Comparison of ENCODE assay signal across 17 cellular contexts in the genomic region with DNA sequence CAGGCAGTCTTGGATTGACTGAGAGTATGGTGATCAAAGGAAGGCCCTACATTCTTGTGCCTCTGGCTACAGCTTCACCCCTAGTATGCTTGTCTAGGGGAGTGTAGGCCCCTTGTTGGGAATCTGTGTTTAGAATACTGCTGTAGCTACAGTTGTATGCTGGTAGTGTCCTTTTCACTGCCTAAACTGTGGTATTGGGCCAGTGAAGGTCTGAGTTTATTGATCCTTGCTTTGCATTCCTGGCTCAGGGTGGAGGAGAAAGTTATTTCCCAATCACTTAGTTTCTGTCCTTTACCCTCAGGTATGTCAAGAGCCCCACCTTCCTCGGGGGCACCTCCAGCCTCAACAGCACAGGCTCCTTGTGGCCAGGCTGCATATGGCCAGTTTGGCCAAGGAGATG. TPM values are rescaled to one million over a fixed set of nuclear protein-coding genes. Genes with fewer than 3 reads are reported as not detected.
DNase-seq lines count a peak whose midpoint lies in the region; ATAC-seq and TF ChIP-seq lines count a peak whose summit lies in the region.
"Had no signal": no experiment of that assay in that cellular context is flagged by ENCODE, and none has a peak within 500 bp of the region (broad histone marks: within the 10 kb centered on the region; RNA-seq: fewer than 3 reads in every experiment).

No MANE protein-coding gene starts in this region.

- no peak for DNase-seq in central memory CD8-positive, alpha-beta T cell (ENCODE audit: low spot score in 2 of 2)
- DNase-seq in type B pancreatic cell (ENCODE audit: extremely low spot score, unreplicated experiment) (no peak), UCSD-AML1 (lab: John Stamatoyannopoulos, UW; ENCODE audit: unreplicated experiment) (no peak)
- DNase-seq: CD4-positive, CD25-positive, alpha-beta regulatory T cell; COR-L47; DMS79; Karpas-422; NCI-H1694; NCI-H2081; NCI-H2171; NCI-H345; NCI-H524; NCI-H82; SIG-M5 had no signal

- H3K27me3 ChIP-seq in liver (ENCODE audit: control insufficient read depth in 4 of 4, insufficient read depth in 4 of 4, low read length in 3 of 4), result no peaks in the 10 kb centered on the region

- 29% methylated on average over 1 of the region's 1 CpG for WGBS in liver

- ATAC-seq in central memory CD8-positive, alpha-beta T cell (replicated peaks; ENCODE audit: extremely low read depth, poor library complexity, severe bottlenecking), result no peak
- ATAC-seq in HG02610 (IDR thresholded peaks at IDR 0.05; ENCODE audit: unreplicated experiment), result no peak
- ATAC-seq: Panc1 had no signal

- peak overlapping the region; percentile 19 for H3K4me3 Mint-ChIP-seq in central memory CD8-positive, alpha-beta T cell
- H3K4me3 Mint-ChIP-seq in type B pancreatic cell, result no peak overlapping the region

- no peaks in the 10 kb centered on the region for H3K9me3 Mint-ChIP-seq in central memory CD8-positive, alpha-beta T cell
- H3K9me3 Mint-ChIP-seq in type B pancreatic cell, result no peaks in the 10 kb centered on the region

- no peaks in the 10 kb centered on the region for H3K27me3 Mint-ChIP-seq in central memory CD8-positive, alpha-beta T cell
- H3K27me3 Mint-ChIP-seq in type B pancreatic cell, result no peaks in the 10 kb centered on the region
- H3K27me3 Mint-ChIP-seq: CD4-positive, CD25-positive, alpha-beta regulatory T cell had no signal

- H3K4me1 Mint-ChIP-seq in central memory CD8-positive, alpha-beta T cell, result peaks cover 54% of the 10 kb centered on the region
- H3K4me1 Mint-ChIP-seq in type B pancreatic cell (ENCODE audit: unreplicated experiment), result peaks cover 8% of the 10 kb centered on the region

- TF ChIP-seq CTCF in liver (IDR thresholded peaks at IDR 0.05; ENCODE audit: low read depth, low read length, missing input control) (no peak), type B pancreatic cell (conservative IDR thresholded peaks at IDR 0.05) (no peak)

- no peak for TF ChIP-seq RAD21 in liver (IDR thresholded peaks at IDR 0.05)

- H3K36me3 Mint-ChIP-seq in central memory CD8-positive, alpha-beta T cell (ENCODE audit: insufficient read depth), result peaks cover 74% of the 10 kb centered on the region
- peaks cover 27% of the 10 kb centered on the region for H3K36me3 Mint-ChIP-seq in type B pancreatic cell

- no peak overlapping the region for H3K4me3 ChIP-seq in liver (ENCODE audit: low read depth in 1 of 3, low read length in 3 of 3)

- H3K4me1 ChIP-seq in liver (ENCODE audit: control insufficient read depth in 4 of 4, insufficient read depth in 4 of 4, low read length in 3 of 4), result peaks cover 8 to 25% (median 19%) of the 10 kb centered on the region in 4 donors

- H3K36me3 ChIP-seq in liver (ENCODE audit: control insufficient read depth in 4 of 4, insufficient read depth in 3 of 4, low read depth in 1 of 4, low read length in 3 of 4), result peaks cover 24 to 44% (median 40%) of the 10 kb centered on the region in 4 donors

- H3K27ac ChIP-seq in liver (ENCODE audit: low read depth in 1 of 2, low read length in 2 of 2), result no peak overlapping the region

- H3K27ac Mint-ChIP-seq in central memory CD8-positive, alpha-beta T cell (ENCODE audit: low read depth), result peak overlapping the region; percentile 10
- peak overlapping the region; percentile 34 for H3K27ac Mint-ChIP-seq in type B pancreatic cell

- no peaks in the 10 kb centered on the region for H3K9me3 ChIP-seq in liver (ENCODE audit: control insufficient read depth in 4 of 4, low read length in 3 of 4)

- H3K9ac ChIP-seq in liver (ENCODE audit: low read depth in 1 of 2, low read length in 2 of 2), result no peak overlapping the region

TF ChIP-seq in liver, 16 proteins besides CTCF, POLR2A, EP300 and RAD21:
- TF ChIP-seq YY1 (IDR thresholded peaks at IDR 0.05) (no peak), HNF4A (conservative IDR thresholded peaks at IDR 0.05) (peak; percentile 33 to 50), TAF1 (conservative IDR thresholded peaks at IDR 0.05) (no peak), FOXA1 (IDR thresholded peaks at IDR 0.05) (no peak), GABPA (IDR thresholded peaks at IDR 0.05 in 1 of 2, conservative IDR thresholded peaks at IDR 0.05 in 1 of 2) (no peak), JUND (IDR thresholded peaks at IDR 0.05) (no peak), HNF4G (IDR thresholded peaks at IDR 0.05) (no peak), EGR1 (IDR thresholded peaks at IDR 0.05; ENCODE audit: low read depth in 2 of 2) (no peak), SP1 (IDR thresholded peaks at IDR 0.05) (peak; percentile 43), NR2F2 (IDR thresholded peaks at IDR 0.05) (no peak), FOXA2 (IDR thresholded peaks at IDR 0.05) (no peak), RXRA (IDR thresholded peaks at IDR 0.05) (peak; percentile 28 to 67)

RNA-seq across cellular contexts. Expression of gene SEC24C, which starts 6.6 kb away (rescaled TPM):
- 10 to 100 TPM; 41.4 to 48.1 TPM for total RNA-seq in liver
- 10 to 100 TPM; 15.0 to 40.5 TPM for polyA plus RNA-seq in liver
- total RNA-seq in type B pancreatic cell (ENCODE audit: low replicate concordance), result 75.5 and 90.3 TPM in 2 replicates

RNA-seq across cellular contexts. Expression of gene CHCHD1, which starts 31.0 kb away (rescaled TPM):
- total RNA-seq in liver (10 to 100 TPM in 1 of 2 donors, 1 to 10 TPM in 1; 7.6 to 13.7 TPM), type B pancreatic cell (ENCODE audit: low replicate concordance) (32.6 and 37.1 TPM in 2 replicates)
- polyA plus RNA-seq in liver, result 10 to 100 TPM; 32.5 to 47.4 TPM

RNA-seq across cellular contexts. Expression of gene ZSWIM8, which starts 34.6 kb away (rescaled TPM):
- total RNA-seq in liver (10 to 100 TPM; 35.3 to 66.2 TPM), type B pancreatic cell (ENCODE audit: low replicate concordance) (131 and 139 TPM in 2 replicates)
- 10 to 100 TPM; 33.3 to 53.4 TPM for polyA plus RNA-seq in liver

RNA-seq across cellular contexts. Expression of gene AGAP5, which starts 52.9 kb away (rescaled TPM):
- total RNA-seq in liver (1 to 10 TPM; 3.3 to 9.1 TPM), type B pancreatic cell (ENCODE audit: low replicate concordance) (4.7 and 10.3 TPM in 2 replicates)
- polyA plus RNA-seq in liver, result 1 to 10 TPM; 1.4 to 1.7 TPM
